Comparison of ENCODE assay signal across 1 cellular context in genomic region chr12:110577717-110578521, GRCh38.
A peak's percentile ranks its signal among the peaks of the same experiment; 100 is the strongest.
TF ChIP-seq lines count a peak whose summit lies in the region.

No MANE protein-coding gene starts in this region.

TF ChIP-seq in GM12878, 131 proteins besides CTCF, POLR2A, EP300 and RAD21 (continued from another document and continues in another):
- TF ChIP-seq CEBPZ (IDR thresholded peaks at IDR 0.05; ENCODE audit: low read depth, low read length): no peak
- TF ChIP-seq ZZZ3 (IDR thresholded peaks at IDR 0.05; ENCODE audit: control insufficient read depth, insufficient read length, low read depth): no peak
- TF ChIP-seq ZNF217 (IDR thresholded peaks at IDR 0.05): peak; percentile 75; the same call in 1 of the 2 replicates
- peak; percentile 40; the same call in 1 of the 2 replicates for TF ChIP-seq TAF1 (IDR thresholded peaks at IDR 0.05; ENCODE audit: borderline replicate concordance, low read depth, low read length)
- TF ChIP-seq SIX5 (IDR thresholded peaks at IDR 0.05; ENCODE audit: low read depth, low read length, severe bottlenecking): no peak
- no peak for TF ChIP-seq CBX5 (IDR thresholded peaks at IDR 0.05; ENCODE audit: low read depth)
- peak; percentile 66; the same call in 1 of the 2 replicates for TF ChIP-seq BACH1 (IDR thresholded peaks at IDR 0.05; ENCODE audit: borderline replicate concordance)
- TF ChIP-seq GATAD2B (conservative IDR thresholded peaks at IDR 0.05; ENCODE audit: low read depth): peak; percentile 93; the same call in 1 of the 2 replicates
- TF ChIP-seq JUNB (IDR thresholded peaks at IDR 0.05): peak; percentile 85
- TF ChIP-seq SMAD1 (IDR thresholded peaks at IDR 0.05; ENCODE audit: low read depth, partially characterized antibody): peak; percentile 88
- no peak for TF ChIP-seq RCOR1 (conservative IDR thresholded peaks at IDR 0.05; ENCODE audit: low read depth, low read length)
- TF ChIP-seq BHLHE40 (IDR thresholded peaks at IDR 0.05; ENCODE audit: borderline replicate concordance in 1 of 2, low read depth in 2 of 2, low read length in 1 of 2): peak; percentile 39 to 43; a peak in 2 of 4 replicates
- TF ChIP-seq PML (IDR thresholded peaks at IDR 0.05; ENCODE audit: low read length): no peak
- no peak for TF ChIP-seq SP1 (IDR thresholded peaks at IDR 0.05; ENCODE audit: low read depth, low read length)
- no peak for TF ChIP-seq SMAD5 (IDR thresholded peaks at IDR 0.05; ENCODE audit: low read depth)
- TF ChIP-seq RAD51 (IDR thresholded peaks at IDR 0.05): peak; percentile 75
- TF ChIP-seq HDAC6 (IDR thresholded peaks at IDR 0.05; ENCODE audit: unreplicated experiment): no peak
- TF ChIP-seq CHD2 (IDR thresholded peaks at IDR 0.05; ENCODE audit: borderline replicate concordance, low read depth, low read length): no peak
- peak; percentile 37; the same call in 1 of the 2 replicates for TF ChIP-seq FOXM1 (IDR thresholded peaks at IDR 0.05; ENCODE audit: low read depth, low read length)
- TF ChIP-seq SREBF2 (IDR thresholded peaks at IDR 0.05; ENCODE audit: low read length): no peak
- TF ChIP-seq ATF2 (IDR thresholded peaks at IDR 0.05; ENCODE audit: low read length): no peak; the same call in none of the 2 replicates
- peak; percentile 54; the same call in 1 of the 2 replicates for TF ChIP-seq SMARCA5 (IDR thresholded peaks at IDR 0.05)
- TF ChIP-seq E4F1 (IDR thresholded peaks at IDR 0.05; ENCODE audit: borderline replicate concordance, partially characterized antibody): no peak
- peak; percentile 34; the same call in 1 of the 2 replicates for TF ChIP-seq ESRRA (IDR thresholded peaks at IDR 0.05; ENCODE audit: low read length)
- TF ChIP-seq YBX1 (IDR thresholded peaks at IDR 0.05): peak; percentile 92; the same call in 1 of the 2 replicates
- TF ChIP-seq MTA2 (IDR thresholded peaks at IDR 0.05; ENCODE audit: low read depth): peak; percentile 68; the same call in 1 of the 2 replicates
- no peak for TF ChIP-seq ZBED1 (IDR thresholded peaks at IDR 0.05; ENCODE audit: borderline replicate concordance)
- TF ChIP-seq ZNF384 (IDR thresholded peaks at IDR 0.05; ENCODE audit: borderline replicate concordance, low read depth, low read length): peak; percentile 50; the same call in 1 of the 2 replicates
- no peak for TF ChIP-seq CHD4 (IDR thresholded peaks at IDR 0.05)
- TF ChIP-seq SPI1 (IDR thresholded peaks at IDR 0.05; ENCODE audit: borderline replicate concordance, insufficient read depth, low read depth, low read length): no peak
- TF ChIP-seq POLR2AphosphoS2 (IDR thresholded peaks at IDR 0.05; ENCODE audit: low read depth, low read length): no peak
- no peak for TF ChIP-seq FOXK2 (IDR thresholded peaks at IDR 0.05)
- TF ChIP-seq POU2F2 (IDR thresholded peaks at IDR 0.05; ENCODE audit: borderline replicate concordance, low read depth, low read length): no peak; the same call in 2 of the 3 replicates
- TF ChIP-seq NKRF (conservative IDR thresholded peaks at IDR 0.05): peak; percentile 28; the same call in 1 of the 2 replicates
- TF ChIP-seq HSF1 (IDR thresholded peaks at IDR 0.05; ENCODE audit: low read depth, low read length): no peak
- TF ChIP-seq ZNF687 (IDR thresholded peaks at IDR 0.05): peak; percentile 79
- TF ChIP-seq POLR2AphosphoS5 (IDR thresholded peaks at IDR 0.05; ENCODE audit: low read length): no peak; the same call in 1 of the 2 replicates
- TF ChIP-seq NFIC (IDR thresholded peaks at IDR 0.05; ENCODE audit: low read depth, low read length): peak; percentile 69
- TF ChIP-seq CHD1 (IDR thresholded peaks at IDR 0.05; ENCODE audit: low read depth, low read length): peak; percentile 59; the same call in 1 of the 2 replicates
- TF ChIP-seq STAT3 (IDR thresholded peaks at IDR 0.05; ENCODE audit: low read depth, low read length): no peak; the same call in 1 of the 2 replicates
- peak; percentile 68 for TF ChIP-seq CBFB (IDR thresholded peaks at IDR 0.05; ENCODE audit: low read depth)
- TF ChIP-seq ATF3 (IDR thresholded peaks at IDR 0.05; ENCODE audit: borderline replicate concordance, extremely low read depth, low read depth, low read length): no peak
- no peak for TF ChIP-seq NR2C1 (IDR thresholded peaks at IDR 0.05)
- TF ChIP-seq WRNIP1 (IDR thresholded peaks at IDR 0.05; ENCODE audit: borderline replicate concordance, low read depth, low read length): no peak
- peak; percentile 56 for TF ChIP-seq BCL3 (IDR thresholded peaks at IDR 0.05; ENCODE audit: borderline replicate concordance, insufficient read depth, low read depth, low read length, poor library complexity, severe bottlenecking)
- TF ChIP-seq IRF4 (IDR thresholded peaks at IDR 0.05; ENCODE audit: low read depth, low read length): peak; percentile 63
